7 cellular contexts compared by ENCODE assay signal in genomic region chr7:45919947-45920542, GRCh38. TPM values are rescaled to one million over a fixed set of nuclear protein-coding genes. Genes with fewer than 3 reads are reported as not detected.
DNase-seq lines count a peak whose midpoint lies in the region; ATAC-seq and TF ChIP-seq lines count a peak whose summit lies in the region.

No MANE protein-coding gene starts in this region.

- no peak for DNase-seq in HFFc6
- no peak for DNase-seq in smooth muscle cell (lab: John Stamatoyannopoulos, UW; ENCODE audit: unreplicated experiment)
- no peak for DNase-seq in NCI-H1694 (lab: John Stamatoyannopoulos, UW)
- no peak for DNase-seq in ureter (ENCODE audit: low spot score)
- no peak for DNase-seq in anterior cingulate cortex (lab: John Stamatoyannopoulos, UW)

- H3K27me3 Mint-ChIP-seq in HFFc6 (ENCODE audit: insufficient read depth) = no peaks in the 10 kb centered on the region
- H3K27me3 Mint-ChIP-seq in activated T-helper 17 cell treated with anti-CD3 and anti-CD28 coated beads, Interleukin-2, amount 50 U/mL, for 72 hours = peaks cover 30% of the 10 kb centered on the region

- H3K4me1 ChIP-seq in smooth muscle cell (ENCODE audit: low read depth) = peaks cover 23% of the 10 kb centered on the region

- H3K9ac ChIP-seq in smooth muscle cell (ENCODE audit: low read depth) = peak overlapping the region; percentile 35

- no peak overlapping the region for H2AFZ ChIP-seq in smooth muscle cell (ENCODE audit: low read depth)

- peaks cover 56% of the 10 kb centered on the region for H4K20me1 ChIP-seq in smooth muscle cell (ENCODE audit: low read depth)

- peak overlapping the region; percentile 98 for H3K4me3 Mint-ChIP-seq in HFFc6
- H3K4me3 Mint-ChIP-seq in activated T-helper 17 cell treated with anti-CD3 and anti-CD28 coated beads, Interleukin-2, amount 50 U/mL, for 72 hours = peak overlapping the region; percentile 72

- H3K4me3 ChIP-seq in iPS-18c (ENCODE audit: insufficient read depth, low read depth, low read length) = peak overlapping the region; percentile 71
- H3K4me3 ChIP-seq in smooth muscle cell = peak overlapping the region; percentile 70

- peak overlapping the region; percentile 17 for H3K27ac ChIP-seq in smooth muscle cell (ENCODE audit: low read depth)

- peaks cover 25% of the 10 kb centered on the region for H3K79me2 ChIP-seq in smooth muscle cell (ENCODE audit: low read depth)

- no peak for ATAC-seq in activated T-helper 17 cell treated with anti-CD3 and anti-CD28 coated beads, Interleukin-2, amount 50 U/mL, for 72 hours (replicated peaks)

- H3K4me1 Mint-ChIP-seq in HFFc6 (ENCODE audit: low read depth) = peaks cover 72% of the 10 kb centered on the region
- H3K4me1 Mint-ChIP-seq in activated T-helper 17 cell treated with anti-CD3 and anti-CD28 coated beads, Interleukin-2, amount 50 U/mL, for 72 hours = peaks cover 10% of the 10 kb centered on the region

- H3K9me3 ChIP-seq in iPS-18c (ENCODE audit: control insufficient read depth, insufficient read depth, low read length) (no peaks in the 10 kb centered on the region), smooth muscle cell (replicated peaks; ENCODE audit: low read depth) (no peaks in the 10 kb centered on the region)

- H3K27me3 ChIP-seq in smooth muscle cell (ENCODE audit: low read depth) = no peaks in the 10 kb centered on the region

- H3K27ac Mint-ChIP-seq in HFFc6 = peak overlapping the region; percentile 55; the same call in 1 of the 2 replicates
- no peak overlapping the region for H3K27ac Mint-ChIP-seq in activated T-helper 17 cell treated with anti-CD3 and anti-CD28 coated beads, Interleukin-2, amount 50 U/mL, for 72 hours

- H3K4me2 ChIP-seq in smooth muscle cell = peak overlapping the region; percentile 95

- 20% methylated on average over 23 of the region's 23 CpGs for WGBS in smooth muscle cell (ENCODE audit: low lambda C conversion rate)

- H3K9me3 Mint-ChIP-seq in HFFc6 = no peaks in the 10 kb centered on the region
- no peaks in the 10 kb centered on the region for H3K9me3 Mint-ChIP-seq in activated T-helper 17 cell treated with anti-CD3 and anti-CD28 coated beads, Interleukin-2, amount 50 U/mL, for 72 hours

- TF ChIP-seq CTCF in HFFc6 (IDR thresholded peaks at IDR 0.05) = no peak
- no peak for TF ChIP-seq CTCF in smooth muscle cell (IDR thresholded peaks at IDR 0.05; ENCODE audit: borderline replicate concordance, insufficient read depth, poor library complexity, severe bottlenecking)

- H3K36me3 Mint-ChIP-seq in HFFc6 (ENCODE audit: low read depth) = peaks cover 22% of the 10 kb centered on the region
- no peaks in the 10 kb centered on the region for H3K36me3 Mint-ChIP-seq in activated T-helper 17 cell treated with anti-CD3 and anti-CD28 coated beads, Interleukin-2, amount 50 U/mL, for 72 hours (ENCODE audit: low read depth)

- peaks cover 4% of the 10 kb centered on the region for H3K36me3 ChIP-seq in smooth muscle cell (ENCODE audit: low read depth)

- H3F3A ChIP-seq in smooth muscle cell (ENCODE audit: low read depth) = peaks cover 59% of the 10 kb centered on the region

RNA-seq across cellular contexts. Expression of gene IGFBP3, which starts 1.0 kb away (rescaled TPM):
- total RNA-seq in HFFc6 (2021; fragmentation: NEBNext Ultra II Directional; extraction: Animal tissue kit (Norgen Biotek cat#: 25700)) = 100 to 1,000 TPM; 797 to 983 (median 926) TPM
- 1 to 10 TPM; 2.6 to 3.6 TPM for total RNA-seq in activated T-helper 17 cell treated with anti-CD3 and anti-CD28 coated beads, Interleukin-2, amount 50 U/mL, for 72 hours
- total RNA-seq in smooth muscle cell = 4,025 and 5,098 TPM in 2 replicates
- 1,776 and 1,956 TPM in 2 replicates for polyA plus RNA-seq in smooth muscle cell
- total RNA-seq in ureter = 445 TPM

RNA-seq across cellular contexts. Expression of gene IGFBP1, which starts 31.8 kb away (rescaled TPM):
- not detected for total RNA-seq in HFFc6 (2021; fragmentation: NEBNext Ultra II Directional; extraction: Animal tissue kit (Norgen Biotek cat#: 25700))
- total RNA-seq in activated T-helper 17 cell treated with anti-CD3 and anti-CD28 coated beads, Interleukin-2, amount 50 U/mL, for 72 hours = not detected
- total RNA-seq in smooth muscle cell (not detected in 2 replicates), ureter (not detected)
- 0.31 TPM in 1 of 2 replicates, not detected in the other for polyA plus RNA-seq in smooth muscle cell

RNA-seq across cellular contexts. Expression of gene CCDC201, which starts 47.2 kb away (rescaled TPM):
- total RNA-seq in HFFc6 (2021; fragmentation: NEBNext Ultra II Directional; extraction: Animal tissue kit (Norgen Biotek cat#: 25700)) = not detected
- not detected for total RNA-seq in activated T-helper 17 cell treated with anti-CD3 and anti-CD28 coated beads, Interleukin-2, amount 50 U/mL, for 72 hours
- total RNA-seq in smooth muscle cell = not detected in 2 replicates
- not detected in 2 replicates for polyA plus RNA-seq in smooth muscle cell
- not detected for total RNA-seq in ureter

Comparison
In these comparisons a context has a peak if more than half of its experiments do, and no peak if none do; other contexts are left out.
1. RNA of gene IGFBP3, which starts 1.0 kb away (total RNA-seq): 4,025 to 5,098 TPM in smooth muscle cell, 797 to 983 TPM in HFFc6 and 445 TPM in ureter (single experiment); 2.6 to 3.6 TPM in activated T-helper 17 cell treated with anti-CD3 and anti-CD28 coated beads, Interleukin-2, amount 50 U/mL, for 72 hours; every median in the first group is over 10 times any median in the second.